ENCODE assay signal across 15 cellular contexts in genomic region chr7:157577796-157578339, GRCh38.
DNase-seq lines count a peak whose midpoint lies in the region; ATAC-seq and TF ChIP-seq lines count a peak whose summit lies in the region.
"Had no signal": no experiment of that assay in that cellular context is flagged by ENCODE, and none has a peak within 500 bp of the region (broad histone marks: within the 10 kb centered on the region; RNA-seq: fewer than 3 reads in every experiment).

No MANE protein-coding gene starts in this region.

- DNase-seq in natural killer cell treated with Interleukin-12 subunit alpha and Interleukin-12 subunit beta and Interleukin-15 and Interleukin-18, amount 100 ng/mL, for 72 hours (ENCODE audit: low spot score), result peak; percentile 31
- no peak for DNase-seq in natural killer cell
- DNase-seq in neural crest cell (ENCODE audit: low read depth, low spot score), result no peak
- DNase-seq in amniotic stem cell (lab: John Stamatoyannopoulos, UW), result no peak
- DNase-seq in NCI-H1105 treated with DMSO at 0.1 percent for 48 hours (lab: John Stamatoyannopoulos, UW), result no peak
- DNase-seq: AML-193; Caco-2; CD4-positive, alpha-beta T cell; GDM1; HCEC 1CT; IMR-90 had no signal

- no peak overlapping the region for H3K27ac Mint-ChIP-seq in natural killer cell treated with Interleukin-12 subunit alpha and Interleukin-12 subunit beta and Interleukin-15 and Interleukin-18, amount 100 ng/mL, for 72 hours
- H3K27ac Mint-ChIP-seq in natural killer cell (no peak overlapping the region), neural crest cell (ENCODE audit: unreplicated experiment) (peak overlapping the region; percentile 72)
- no peak overlapping the region for H3K27ac Mint-ChIP-seq in stimulated activated memory B cell treated with anti-CD40 and anti-IgM and Interleukin-4, amounts not matched to agents 10 μg/mL and 1 μg/mL and 100 μg/mL, for 72 hours
- H3K27ac Mint-ChIP-seq: GM23338 had no signal

- ATAC-seq in natural killer cell treated with Interleukin-12 subunit alpha and Interleukin-12 subunit beta and Interleukin-15 and Interleukin-18, amount 100 ng/mL, for 72 hours, result no peak
- ATAC-seq in natural killer cell, result no peak
- peak; percentile 37 for ATAC-seq in stimulated activated memory B cell treated with anti-CD40 and anti-IgM and Interleukin-4, amounts not matched to agents 10 μg/mL and 1 μg/mL and 100 μg/mL, for 72 hours
- ATAC-seq in HG03045 (IDR thresholded peaks at IDR 0.05; ENCODE audit: unreplicated experiment), result no peak
- ATAC-seq: A549, GM23338 had no signal

- H3K9me3 Mint-ChIP-seq in natural killer cell treated with Interleukin-12 subunit alpha and Interleukin-12 subunit beta and Interleukin-15 and Interleukin-18, amount 100 ng/mL, for 72 hours, result no peaks in the 10 kb centered on the region
- H3K9me3 Mint-ChIP-seq in natural killer cell (no peaks in the 10 kb centered on the region), neural crest cell (no peaks in the 10 kb centered on the region)
- no peaks in the 10 kb centered on the region for H3K9me3 Mint-ChIP-seq in stimulated activated memory B cell treated with anti-CD40 and anti-IgM and Interleukin-4, amounts not matched to agents 10 μg/mL and 1 μg/mL and 100 μg/mL, for 72 hours
- H3K9me3 Mint-ChIP-seq: CD4-positive, alpha-beta T cell had no signal

- H3K4me3 Mint-ChIP-seq in natural killer cell treated with Interleukin-12 subunit alpha and Interleukin-12 subunit beta and Interleukin-15 and Interleukin-18, amount 100 ng/mL, for 72 hours, result no peak overlapping the region
- no peak overlapping the region for H3K4me3 Mint-ChIP-seq in natural killer cell
- no peak overlapping the region for H3K4me3 Mint-ChIP-seq in neural crest cell
- no peak overlapping the region for H3K4me3 Mint-ChIP-seq in stimulated activated memory B cell treated with anti-CD40 and anti-IgM and Interleukin-4, amounts not matched to agents 10 μg/mL and 1 μg/mL and 100 μg/mL, for 72 hours
- H3K4me3 Mint-ChIP-seq: GM23338 had no signal

- no peaks in the 10 kb centered on the region for H3K36me3 Mint-ChIP-seq in natural killer cell treated with Interleukin-12 subunit alpha and Interleukin-12 subunit beta and Interleukin-15 and Interleukin-18, amount 100 ng/mL, for 72 hours
- H3K36me3 Mint-ChIP-seq in natural killer cell, result no peaks in the 10 kb centered on the region
- peaks cover 11% of the 10 kb centered on the region for H3K36me3 Mint-ChIP-seq in neural crest cell (ENCODE audit: low read depth)
- no peaks in the 10 kb centered on the region for H3K36me3 Mint-ChIP-seq in stimulated activated memory B cell treated with anti-CD40 and anti-IgM and Interleukin-4, amounts not matched to agents 10 μg/mL and 1 μg/mL and 100 μg/mL, for 72 hours

- peaks cover 35 to 57% of the 10 kb centered on the region in 2 donors for H3K27me3 Mint-ChIP-seq in natural killer cell treated with Interleukin-12 subunit alpha and Interleukin-12 subunit beta and Interleukin-15 and Interleukin-18, amount 100 ng/mL, for 72 hours
- peaks cover 45 to 78% of the 10 kb centered on the region in 2 donors for H3K27me3 Mint-ChIP-seq in natural killer cell (ENCODE audit: low read depth in 2 of 2)
- H3K27me3 Mint-ChIP-seq in neural crest cell (ENCODE audit: low read depth), result no peaks in the 10 kb centered on the region
- no peaks in the 10 kb centered on the region for H3K27me3 Mint-ChIP-seq in stimulated activated memory B cell treated with anti-CD40 and anti-IgM and Interleukin-4, amounts not matched to agents 10 μg/mL and 1 μg/mL and 100 μg/mL, for 72 hours

- peaks cover 12 to 14% of the 10 kb centered on the region in 2 donors for H3K4me1 Mint-ChIP-seq in natural killer cell treated with Interleukin-12 subunit alpha and Interleukin-12 subunit beta and Interleukin-15 and Interleukin-18, amount 100 ng/mL, for 72 hours (ENCODE audit: low read depth in 2 of 2)
- H3K4me1 Mint-ChIP-seq in natural killer cell (peaks cover 11 to 22% of the 10 kb centered on the region in 2 donors), neural crest cell (peaks cover 36% of the 10 kb centered on the region)
- peaks cover 7% of the 10 kb centered on the region for H3K4me1 Mint-ChIP-seq in stimulated activated memory B cell treated with anti-CD40 and anti-IgM and Interleukin-4, amounts not matched to agents 10 μg/mL and 1 μg/mL and 100 μg/mL, for 72 hours
- H3K4me1 Mint-ChIP-seq: GM23338 had no signal

- intact Hi-C loops in natural killer cell (cut with micrococcal nuclease), result no loop called here

- TF ChIP-seq CTCF in natural killer cell (IDR thresholded peaks at IDR 0.05), result no peak
- TF ChIP-seq CTCF in neural crest cell (conservative IDR thresholded peaks at IDR 0.05), result no peak
